ENCODE assay signal across 1 cellular context in genomic region chr3:9779721-9780450, GRCh38.
TF ChIP-seq lines count a peak whose summit lies in the region.

No MANE protein-coding gene starts in this region.

TF ChIP-seq in IMR-90, 13 proteins besides CTCF, POLR2A, EP300 and RAD21:
- TF ChIP-seq CHD1 (IDR thresholded peaks at IDR 0.05; ENCODE audit: low read depth, low read length) (no peak), MAZ (IDR thresholded peaks at IDR 0.05; ENCODE audit: borderline replicate concordance, low read depth, low read length) (no peak), BHLHE40 (IDR thresholded peaks at IDR 0.05; ENCODE audit: low read depth, low read length) (no peak), SMC3 (IDR thresholded peaks at IDR 0.05; ENCODE audit: low read depth, low read length) (no peak), CEBPB (IDR thresholded peaks at IDR 0.05; ENCODE audit: low read depth, low read length) (no peak), NFE2L2 (IDR thresholded peaks at IDR 0.05; ENCODE audit: low read depth, low read length) (no peak), RCOR1 (IDR thresholded peaks at IDR 0.05; ENCODE audit: insufficient replicate concordance, low read length) (no peak), RFX5 (IDR thresholded peaks at IDR 0.05; ENCODE audit: low read depth, low read length) (no peak), MAFK (IDR thresholded peaks at IDR 0.05; ENCODE audit: low read depth, low read length) (no peak), FOS (IDR thresholded peaks at IDR 0.05; ENCODE audit: low read depth, low read length) (no peak), MXI1 (IDR thresholded peaks at IDR 0.05; ENCODE audit: borderline replicate concordance, low read depth, low read length) (no peak)
- TF ChIP-seq, protein P1, sequence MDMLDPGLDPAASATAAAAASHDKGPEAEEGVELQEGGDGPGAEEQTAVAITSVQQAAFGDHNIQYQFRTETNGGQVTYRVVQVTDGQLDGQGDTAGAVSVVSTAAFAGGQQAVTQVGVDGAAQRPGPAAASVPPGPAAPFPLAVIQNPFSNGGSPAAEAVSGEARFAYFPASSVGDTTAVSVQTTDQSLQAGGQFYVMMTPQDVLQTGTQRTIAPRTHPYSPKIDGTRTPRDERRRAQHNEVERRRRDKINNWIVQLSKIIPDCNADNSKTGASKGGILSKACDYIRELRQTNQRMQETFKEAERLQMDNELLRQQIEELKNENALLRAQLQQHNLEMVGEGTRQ (IDR thresholded peaks at IDR 0.05; ENCODE audit: low read depth, low read length), result no peak
- TF ChIP-seq, protein P2, sequence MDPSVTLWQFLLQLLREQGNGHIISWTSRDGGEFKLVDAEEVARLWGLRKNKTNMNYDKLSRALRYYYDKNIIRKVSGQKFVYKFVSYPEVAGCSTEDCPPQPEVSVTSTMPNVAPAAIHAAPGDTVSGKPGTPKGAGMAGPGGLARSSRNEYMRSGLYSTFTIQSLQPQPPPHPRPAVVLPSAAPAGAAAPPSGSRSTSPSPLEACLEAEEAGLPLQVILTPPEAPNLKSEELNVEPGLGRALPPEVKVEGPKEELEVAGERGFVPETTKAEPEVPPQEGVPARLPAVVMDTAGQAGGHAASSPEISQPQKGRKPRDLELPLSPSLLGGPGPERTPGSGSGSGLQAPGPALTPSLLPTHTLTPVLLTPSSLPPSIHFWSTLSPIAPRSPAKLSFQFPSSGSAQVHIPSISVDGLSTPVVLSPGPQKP (IDR thresholded peaks at IDR 0.05; ENCODE audit: borderline replicate concordance, low read depth, low read length), result no peak
